ENCODE assay signal across 9 cellular contexts in the genomic region with DNA sequence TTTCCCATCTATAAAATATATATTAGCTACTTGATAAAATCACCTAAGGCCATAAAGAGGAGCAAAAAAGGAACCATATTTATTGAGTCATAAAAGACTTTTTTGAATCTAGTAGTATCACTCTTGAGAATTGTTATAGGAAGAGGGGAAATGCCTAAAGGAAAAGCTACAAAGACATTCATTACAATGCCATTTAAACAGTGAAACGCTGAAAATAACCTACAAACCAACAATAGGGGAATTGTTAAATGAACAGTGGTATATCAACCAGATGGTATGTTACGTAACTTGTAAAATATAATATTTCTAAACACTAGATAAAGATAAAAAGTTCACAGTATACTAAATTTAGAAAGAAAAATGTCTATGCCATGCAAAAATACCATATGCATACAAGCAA. TPM values are rescaled to one million over a fixed set of nuclear protein-coding genes. Genes with fewer than 3 reads are reported as not detected.
"Had no signal": no experiment of that assay in that cellular context is flagged by ENCODE, and none has a peak within 500 bp of the region (broad histone marks: within the 10 kb centered on the region; RNA-seq: fewer than 3 reads in every experiment).

No MANE protein-coding gene starts in this region.

- DNase-seq: IMR-90, KBM-7, KG1 had no signal

- ATAC-seq: HepG2, K562 had no signal

- H3K4me3 ChIP-seq: K562 had no signal

- H3K27ac ChIP-seq: HL-60 had no signal

RNA-seq across cellular contexts. Expression of gene FAM181B, which starts 47.5 kb away (rescaled TPM):
- total RNA-seq: HepG2, HT-29, HT1080, IMR-90, K562 had no signal
- polyA plus RNA-seq: HepG2, IgD-negative memory B cell, IMR-90 had no signal
